In genomic region chr18:63683152-63683551, GRCh38 we compare ENCODE assay signal across 1 cellular context.
TF ChIP-seq lines count a peak whose summit lies in the region.

No MANE protein-coding gene starts in this region.

TF ChIP-seq in GM23338, 12 proteins besides CTCF, POLR2A, EP300 and RAD21 (continued from another document):
- TF ChIP-seq, protein P1, sequence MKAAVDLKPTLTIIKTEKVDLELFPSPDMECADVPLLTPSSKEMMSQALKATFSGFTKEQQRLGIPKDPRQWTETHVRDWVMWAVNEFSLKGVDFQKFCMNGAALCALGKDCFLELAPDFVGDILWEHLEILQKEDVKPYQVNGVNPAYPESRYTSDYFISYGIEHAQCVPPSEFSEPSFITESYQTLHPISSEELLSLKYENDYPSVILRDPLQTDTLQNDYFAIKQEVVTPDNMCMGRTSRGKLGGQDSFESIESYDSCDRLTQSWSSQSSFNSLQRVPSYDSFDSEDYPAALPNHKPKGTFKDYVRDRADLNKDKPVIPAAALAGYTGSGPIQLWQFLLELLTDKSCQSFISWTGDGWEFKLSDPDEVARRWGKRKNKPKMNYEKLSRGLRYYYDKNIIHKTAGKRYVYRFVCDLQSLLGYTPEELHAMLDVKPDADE (IDR thresholded peaks at IDR 0.05): no peak
- no peak for TF ChIP-seq EZH2 (IDR thresholded peaks at IDR 0.05; ENCODE audit: low read depth, unreplicated experiment)
TF ChIP-seq in GM23338: peak in this region for 0.
